16 cellular contexts compared by ENCODE assay signal in genomic region chr2:192828175-192828574, GRCh38.
DNase-seq lines count a peak whose midpoint lies in the region; ATAC-seq and TF ChIP-seq lines count a peak whose summit lies in the region.
"Had no signal": no experiment of that assay in that cellular context is flagged by ENCODE, and none has a peak within 500 bp of the region (broad histone marks: within the 10 kb centered on the region; RNA-seq: fewer than 3 reads in every experiment).

No MANE protein-coding gene starts in this region.

- no peak overlapping the region for H3K27ac Mint-ChIP-seq in progenitor cell of endocrine pancreas
- H3K27ac Mint-ChIP-seq: CD8-positive, alpha-beta T cell had no signal

- H3K4me2 ChIP-seq in smooth muscle cell: no peak overlapping the region

- H3K9me3 Mint-ChIP-seq in progenitor cell of endocrine pancreas (ENCODE audit: low read depth): peaks cover 4% of the 10 kb centered on the region
- H3K9me3 Mint-ChIP-seq: CD8-positive, alpha-beta T cell had no signal

- no peak overlapping the region for H3K4me3 Mint-ChIP-seq in progenitor cell of endocrine pancreas (ENCODE audit: low read depth)
- H3K4me3 Mint-ChIP-seq: CD8-positive, alpha-beta T cell had no signal

- in situ Hi-C loops in transverse colon (cut with MboI; ENCODE audit: low pct_ligation_motif_present in 1 of 4, low pct_unique_long_range_greater_than_20kb in 1 of 4, low sequenced_read_pairs in 3 of 4): no loop called here

- DNase-seq in UCSD-AML1 (lab: John Stamatoyannopoulos, UW; ENCODE audit: unreplicated experiment) (peak; percentile 4), islet precursor cell (peak; percentile 35), posterior vena cava (ENCODE audit: low spot score) (peak; percentile 56), transverse colon (peak; percentile 3), dermis blood vessel endothelial cell (no peak), smooth muscle cell (lab: John Stamatoyannopoulos, UW; ENCODE audit: unreplicated experiment) (no peak), progenitor cell of endocrine pancreas (ENCODE audit: low spot score, unreplicated experiment) (no peak)
- DNase-seq: COR-L47, DMS153, DND-41, GDM1, HCEC 1CT had no signal

- H3K4me1 Mint-ChIP-seq in progenitor cell of endocrine pancreas (ENCODE audit: low read depth): no peaks in the 10 kb centered on the region

- no peak for ATAC-seq in HG03095 (IDR thresholded peaks at IDR 0.05; ENCODE audit: unreplicated experiment)
- ATAC-seq: CD8-positive, alpha-beta T cell had no signal

- no peak for TF ChIP-seq EP300 in transverse colon (IDR thresholded peaks at IDR 0.05; ENCODE audit: low read depth)

- no peak overlapping the region for H2AFZ ChIP-seq in smooth muscle cell (ENCODE audit: low read depth)

- H4K20me1 ChIP-seq in smooth muscle cell (ENCODE audit: low read depth): no peaks in the 10 kb centered on the region

- H3K36me3 Mint-ChIP-seq in progenitor cell of endocrine pancreas (ENCODE audit: insufficient read depth): no peaks in the 10 kb centered on the region
- H3K36me3 Mint-ChIP-seq: CD8-positive, alpha-beta T cell had no signal

- H3K4me3 ChIP-seq in transverse colon: no peak overlapping the region
- H3K4me3 ChIP-seq in smooth muscle cell: no peak overlapping the region

- H3K27ac ChIP-seq in transverse colon (no peak overlapping the region), smooth muscle cell (ENCODE audit: low read depth) (no peak overlapping the region)
- H3K27ac ChIP-seq: C4-2B had no signal

- no peaks in the 10 kb centered on the region for H3F3A ChIP-seq in smooth muscle cell (ENCODE audit: low read depth)

- 79 to 100% methylated on average over 1 to 8 of the region's 8 CpGs for WGBS in transverse colon (ENCODE audit: low coverage in 1 of 2), 2 donors
- WGBS in smooth muscle cell (ENCODE audit: low lambda C conversion rate): 95% methylated on average over 8 of the region's 8 CpGs

- H3K79me2 ChIP-seq in smooth muscle cell (ENCODE audit: low read depth): no peaks in the 10 kb centered on the region

- H3K27me3 Mint-ChIP-seq in progenitor cell of endocrine pancreas: no peaks in the 10 kb centered on the region

- TF ChIP-seq POLR2A in transverse colon (IDR thresholded peaks at IDR 0.05): no peak

- H3K27me3 ChIP-seq in transverse colon (no peaks in the 10 kb centered on the region), smooth muscle cell (ENCODE audit: low read depth) (no peaks in the 10 kb centered on the region)
- H3K27me3 ChIP-seq: BE2C had no signal

- H3K36me3 ChIP-seq in transverse colon (no peaks in the 10 kb centered on the region), smooth muscle cell (ENCODE audit: low read depth) (no peaks in the 10 kb centered on the region)
- H3K36me3 ChIP-seq: BE2C had no signal

- TF ChIP-seq CTCF in transverse colon (IDR thresholded peaks at IDR 0.05) (no peak), smooth muscle cell (IDR thresholded peaks at IDR 0.05; ENCODE audit: borderline replicate concordance, insufficient read depth, poor library complexity, severe bottlenecking) (no peak), progenitor cell of endocrine pancreas (IDR thresholded peaks at IDR 0.05; ENCODE audit: unreplicated experiment) (no peak)

- H3K9me3 ChIP-seq in transverse colon (no peaks in the 10 kb centered on the region), smooth muscle cell (replicated peaks; ENCODE audit: low read depth) (no peaks in the 10 kb centered on the region)
- H3K9me3 ChIP-seq: BE2C had no signal

- no peak overlapping the region for H3K9ac ChIP-seq in smooth muscle cell (ENCODE audit: low read depth)

- no peaks in the 10 kb centered on the region for H3K4me1 ChIP-seq in transverse colon
- no peaks in the 10 kb centered on the region for H3K4me1 ChIP-seq in smooth muscle cell (ENCODE audit: low read depth)
- H3K4me1 ChIP-seq: BE2C had no signal

- intact Hi-C loops in posterior vena cava (cut with DNase I): no loop called here
- intact Hi-C loops in transverse colon (cut with DNase I; ENCODE audit: low total_unique reads): no loop called here

Comparison
In these comparisons a context has a peak if more than half of its experiments do, and no peak if none do; other contexts are left out.
1. DNase-seq: peak in UCSD-AML1 (single experiment), islet precursor cell (single experiment), posterior vena cava (single experiment) and transverse colon (single experiment); none in dermis blood vessel endothelial cell (single experiment), smooth muscle cell (single experiment) and progenitor cell of endocrine pancreas (single experiment).